29 cellular contexts compared by ENCODE assay signal in genomic region chrX:2447484-2447883, GRCh38.
"Had no signal": no experiment of that assay in that cellular context is flagged by ENCODE, and none has a peak within 500 bp of the region (broad histone marks: within the 10 kb centered on the region; RNA-seq: fewer than 3 reads in every experiment).

No MANE protein-coding gene starts in this region.

- H3K9ac ChIP-seq: neural progenitor cell had no signal

- H3K9me3 ChIP-seq: neutrophil, ovary, right atrium auricular region, suprapubic skin, thoracic aorta, tibial artery, upper lobe of right lung had no signal

- ATAC-seq: left colon; left lung; natural killer cell; sciatic nerve; stimulated activated naive B cell treated with anti-CD40 and anti-IgM and Interleukin-4, amounts not matched to agents 10 μg/mL and 1 μg/mL and 100 μg/mL, for 72 hours had no signal

- H3K36me3 ChIP-seq: left lung, neural progenitor cell, ovary, right atrium auricular region, tibial artery, upper lobe of right lung had no signal

- H3K27me3 ChIP-seq: left lung, neural progenitor cell, neutrophil, ovary, right atrium auricular region, suprapubic skin, tibial artery, upper lobe of right lung had no signal

- DNase-seq: hypothalamus; immature natural killer cell; kidney; left colon; left lung; mesendoderm; naive B cell; natural killer cell; nephron progenitor cell; occipital lobe; stimulated activated CD4-positive, alpha-beta T cell treated with anti-CD3 and anti-CD28 coated beads, Interleukin-12 subunit alpha, Interleukin-12 subunit beta, amount 100 ng/mL, for 4 hours; stimulated activated CD4-positive, alpha-beta T cell treated with anti-CD3 and anti-CD28 coated beads, Interleukin-15, amount 100 ng/mL, for 24 hours; stimulated activated CD4-positive, alpha-beta T cell treated with anti-CD3 and anti-CD28 coated beads, Interleukin-2, amount 100 ng/mL, for 24 hours; stimulated activated CD4-positive, alpha-beta T cell treated with anti-CD3 and anti-CD28 coated beads, Interleukin-4, amount 100 ng/mL, for 1 hour; stimulated activated naive B cell treated with anti-CD40 and anti-IgM and Interleukin-4, amounts not matched to agents 10 μg/mL and 1 μg/mL and 100 μg/mL, for 72 hours; tibial artery; trophoblast cell had no signal

- H2AFZ ChIP-seq: neural progenitor cell had no signal

- H3K4me1 ChIP-seq: left lung, suprapubic skin, tibial artery, upper lobe of right lung had no signal

- FAIRE-seq: islet of Langerhans, kidney, urothelium cell line had no signal

- H3K4me3 ChIP-seq: left lung, lung, neural progenitor cell, ovary, right atrium auricular region, skin epidermis, suprapubic skin, thoracic aorta, tibial artery, upper lobe of right lung had no signal

- H3K27ac ChIP-seq: left lung, neural progenitor cell, neutrophil, ovary, right atrium auricular region, skin epidermis, suprapubic skin, thoracic aorta, tibial artery, upper lobe of right lung had no signal

- H3K4me2 ChIP-seq: neural progenitor cell had no signal
